In genomic region chr16:12535535-12536411, GRCh38 we compare ENCODE assay signal across 8 cellular contexts.
DNase-seq lines count a peak whose midpoint lies in the region; ATAC-seq and TF ChIP-seq lines count a peak whose summit lies in the region.

No MANE protein-coding gene starts in this region.

- H3K27ac Mint-ChIP-seq in activated T-cell treated with anti-CD3 and anti-CD28 coated beads, Interleukin-2, amount 50 U/mL, for 72 hours = peak overlapping the region; percentile 97
- H3K27ac Mint-ChIP-seq in stimulated activated effector memory CD8-positive, alpha-beta T cell treated with anti-CD3 and anti-CD28 coated beads, Interleukin-12 subunit alpha, Interleukin-12 subunit beta, amount 100 ng/mL, for 72 hours = peak overlapping the region; percentile 95
- H3K27ac Mint-ChIP-seq in CD14-positive monocyte = no peak overlapping the region

- H4K20me1 ChIP-seq in OCI-LY7 (ENCODE audit: insufficient read depth, low read length) = no peaks in the 10 kb centered on the region

- H3K79me2 ChIP-seq in OCI-LY7 (ENCODE audit: insufficient read depth, low read depth, low read length) = no peaks in the 10 kb centered on the region

- H3K4me3 Mint-ChIP-seq in activated T-cell treated with anti-CD3 and anti-CD28 coated beads, Interleukin-2, amount 50 U/mL, for 72 hours = peak overlapping the region; percentile 78 to 81
- peak overlapping the region; percentile 63 for H3K4me3 Mint-ChIP-seq in stimulated activated effector memory CD8-positive, alpha-beta T cell treated with anti-CD3 and anti-CD28 coated beads, Interleukin-12 subunit alpha, Interleukin-12 subunit beta, amount 100 ng/mL, for 72 hours
- no peak overlapping the region for H3K4me3 Mint-ChIP-seq in CD14-positive monocyte

- H3K9me2 ChIP-seq in OCI-LY7 (ENCODE audit: insufficient read depth, low read length) = no peaks in the 10 kb centered on the region

- H3K4me1 Mint-ChIP-seq in activated T-cell treated with anti-CD3 and anti-CD28 coated beads, Interleukin-2, amount 50 U/mL, for 72 hours (ENCODE audit: low read depth) = peaks cover 100% of the 10 kb centered on the region
- H3K4me1 Mint-ChIP-seq in stimulated activated effector memory CD8-positive, alpha-beta T cell treated with anti-CD3 and anti-CD28 coated beads, Interleukin-12 subunit alpha, Interleukin-12 subunit beta, amount 100 ng/mL, for 72 hours = peaks cover 97% of the 10 kb centered on the region
- peaks cover 29% of the 10 kb centered on the region for H3K4me1 Mint-ChIP-seq in CD14-positive monocyte

- peaks cover 27% of the 10 kb centered on the region for H3K4me1 ChIP-seq in OCI-LY7 (ENCODE audit: insufficient read depth, low read length, poor library complexity, severe bottlenecking)

- TF ChIP-seq CTCF in CD14-positive monocyte (IDR thresholded peaks at IDR 0.05) (no peak), OCI-LY7 (conservative IDR thresholded peaks at IDR 0.05; ENCODE audit: low read length) (no peak)

- H3K9me3 Mint-ChIP-seq in activated T-cell treated with anti-CD3 and anti-CD28 coated beads, Interleukin-2, amount 50 U/mL, for 72 hours = no peaks in the 10 kb centered on the region
- H3K9me3 Mint-ChIP-seq in stimulated activated effector memory CD8-positive, alpha-beta T cell treated with anti-CD3 and anti-CD28 coated beads, Interleukin-12 subunit alpha, Interleukin-12 subunit beta, amount 100 ng/mL, for 72 hours = no peaks in the 10 kb centered on the region
- no peaks in the 10 kb centered on the region for H3K9me3 Mint-ChIP-seq in CD14-positive monocyte

- DNase-seq in activated T-cell treated with anti-CD3 and anti-CD28 coated beads for 24 hours (ENCODE audit: low read depth) (peak; percentile 27), CD14-positive monocyte (ENCODE audit: low spot score) (no peak), ureter (ENCODE audit: low spot score) (no peak), OCI-LY7 (ENCODE audit: low spot score) (no peak)
- DNase-seq in activated T-cell treated with anti-CD3 and anti-CD28 coated beads, Interleukin-2, amount 50 U/mL, for 1 hour = no peak
- DNase-seq in activated T-cell treated with anti-CD3 and anti-CD28 coated beads, Interleukin-2, amount 50 U/mL, for 72 hours = peak; percentile 75 to 82
- DNase-seq in stimulated activated effector memory CD8-positive, alpha-beta T cell treated with anti-CD3 and anti-CD28 coated beads, Interleukin-12 subunit alpha, Interleukin-12 subunit beta, amount 100 ng/mL, for 72 hours (ENCODE audit: low spot score in 2 of 2) = peak; percentile 38 to 86

- CTCF ChIA-PET in OCI-LY7 (lab: Charles Lee; ENCODE audit: unreplicated experiment) = no interaction called here

- no TSS peak for BruUV-seq in OCI-LY7 (replicated peaks; lab: Mats Ljungman, UMichigan)

- intact Hi-C loops in CD14-positive monocyte (cut with micrococcal nuclease) = no loop called here
- intact Hi-C loops in OCI-LY7 (cut with micrococcal nuclease; ENCODE audit: unreplicated experiment) = no loop called here

- 0 out of 2 replicates have a peak, but pooled peaks cover 6% of the 10 kb centered on the region for H3K36me3 ChIP-seq in OCI-LY7 (ENCODE audit: insufficient read depth, low read length)

- H3K36me3 Mint-ChIP-seq in activated T-cell treated with anti-CD3 and anti-CD28 coated beads, Interleukin-2, amount 50 U/mL, for 72 hours (ENCODE audit: insufficient read depth in 2 of 2) = peaks cover 0 to 2% of the 10 kb centered on the region in 2 donors
- peaks cover 7% of the 10 kb centered on the region for H3K36me3 Mint-ChIP-seq in stimulated activated effector memory CD8-positive, alpha-beta T cell treated with anti-CD3 and anti-CD28 coated beads, Interleukin-12 subunit alpha, Interleukin-12 subunit beta, amount 100 ng/mL, for 72 hours
- peaks cover 0 to 4% of the 10 kb centered on the region in 2 donors for H3K36me3 Mint-ChIP-seq in CD14-positive monocyte

- POLR2A ChIA-PET in OCI-LY7 (lab: Charles Lee) = no interaction called here

- no peak overlapping the region for H3K4me3 ChIP-seq in OCI-LY7 (ENCODE audit: low read depth, low read length, poor library complexity, severe bottlenecking)

- H3K27ac ChIP-seq in OCI-LY7 (ENCODE audit: low read depth, low read length, poor library complexity, severe bottlenecking) = no peak overlapping the region

- H2AFZ ChIP-seq in OCI-LY7 (ENCODE audit: low read length) = no peak overlapping the region

- H3K9me3 ChIP-seq in OCI-LY7 (ENCODE audit: low read length) = no peaks in the 10 kb centered on the region

- peak; percentile 48 for ATAC-seq in HG03060 (IDR thresholded peaks at IDR 0.05; ENCODE audit: low read depth, unreplicated experiment)
- ATAC-seq in activated T-cell treated with anti-CD3 and anti-CD28 coated beads, Interleukin-2, amount 50 U/mL, for 72 hours (replicated peaks in 1 of 2) = peak; percentile 65 to 69
- ATAC-seq in stimulated activated effector memory CD8-positive, alpha-beta T cell treated with anti-CD3 and anti-CD28 coated beads, Interleukin-12 subunit alpha, Interleukin-12 subunit beta, amount 100 ng/mL, for 72 hours = peak; percentile 81

- no peak overlapping the region for H3K4me2 ChIP-seq in OCI-LY7 (ENCODE audit: low read length)

- no peaks in the 10 kb centered on the region for H3K27me3 Mint-ChIP-seq in activated T-cell treated with anti-CD3 and anti-CD28 coated beads, Interleukin-2, amount 50 U/mL, for 72 hours (ENCODE audit: low read depth)
- peaks cover 2 to 4% (median 2%) of the 10 kb centered on the region in 3 donors for H3K27me3 Mint-ChIP-seq in CD14-positive monocyte (ENCODE audit: low read depth in 3 of 3)

Comparison
In these comparisons a context has a peak if more than half of its experiments do, and no peak if none do; other contexts are left out.
1. DNase-seq: peak in activated T-cell treated with anti-CD3 and anti-CD28 coated beads for 24 hours (single experiment), activated T-cell treated with anti-CD3 and anti-CD28 coated beads, Interleukin-2, amount 50 U/mL, for 72 hours (2 of 2) and stimulated activated effector memory CD8-positive, alpha-beta T cell treated with anti-CD3 and anti-CD28 coated beads, Interleukin-12 subunit alpha, Interleukin-12 subunit beta, amount 100 ng/mL, for 72 hours (2 of 2); none in activated T-cell treated with anti-CD3 and anti-CD28 coated beads, Interleukin-2, amount 50 U/mL, for 1 hour (single experiment), CD14-positive monocyte (single experiment), ureter (single experiment) and OCI-LY7 (single experiment).
2. H3K27ac Mint-ChIP-seq: peak in activated T-cell treated with anti-CD3 and anti-CD28 coated beads, Interleukin-2, amount 50 U/mL, for 72 hours (single experiment) and stimulated activated effector memory CD8-positive, alpha-beta T cell treated with anti-CD3 and anti-CD28 coated beads, Interleukin-12 subunit alpha, Interleukin-12 subunit beta, amount 100 ng/mL, for 72 hours (single experiment); none in CD14-positive monocyte (0 of 7).
3. H3K4me3 Mint-ChIP-seq: peak in activated T-cell treated with anti-CD3 and anti-CD28 coated beads, Interleukin-2, amount 50 U/mL, for 72 hours (2 of 2) and stimulated activated effector memory CD8-positive, alpha-beta T cell treated with anti-CD3 and anti-CD28 coated beads, Interleukin-12 subunit alpha, Interleukin-12 subunit beta, amount 100 ng/mL, for 72 hours (single experiment); none in CD14-positive monocyte (0 of 2).
4. Peak in every context shown above with its lines, with median percentiles within 50 percentile points of each other: ATAC-seq.